ENCODE assay signal across 1 cellular context in the genomic region with DNA sequence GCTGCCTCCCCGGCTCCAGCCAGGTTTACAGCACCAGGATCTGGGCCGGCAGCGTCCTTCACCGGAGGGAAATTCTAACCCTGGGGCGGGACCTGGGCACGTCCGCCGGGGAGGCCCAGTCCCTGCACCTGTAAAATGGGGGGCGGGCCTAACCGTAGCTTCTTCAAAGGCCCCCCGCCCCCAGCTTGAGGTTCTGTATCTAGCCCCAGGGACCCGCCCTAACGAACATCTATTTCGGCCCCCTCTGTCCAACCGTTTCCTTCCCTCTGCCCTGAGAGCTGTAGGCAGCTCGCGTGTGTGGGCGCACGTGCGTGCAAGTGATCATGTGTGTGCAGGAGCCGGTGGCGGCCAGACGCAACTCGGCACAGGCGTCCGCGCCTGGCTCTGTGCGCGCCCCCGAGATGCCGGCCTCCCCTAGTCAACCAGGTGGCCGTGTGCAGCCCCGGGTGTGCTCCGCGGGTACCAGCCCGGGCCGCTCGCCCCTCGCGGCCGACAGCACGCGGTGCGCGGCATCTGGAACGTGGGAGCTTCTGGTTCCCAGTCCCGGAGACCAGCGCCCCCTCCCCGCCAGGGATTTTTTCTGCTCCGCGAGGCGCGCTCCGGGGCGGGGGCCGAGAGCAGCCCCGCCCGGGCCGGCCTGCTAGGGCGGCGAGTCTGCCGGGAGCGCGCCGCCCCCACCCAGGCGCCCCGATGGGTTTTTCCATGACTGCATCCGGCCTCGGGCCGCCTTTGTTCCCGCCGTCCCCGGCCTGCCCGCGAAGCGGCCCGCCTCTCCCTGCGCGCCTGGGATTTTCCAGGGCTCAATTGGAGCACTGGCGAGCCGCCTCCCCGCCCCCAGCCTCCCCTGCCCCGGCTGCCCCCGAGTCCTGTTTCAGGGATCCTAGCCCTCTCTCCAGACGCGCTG.
TF ChIP-seq lines count a peak whose summit lies in the region.

No MANE protein-coding gene starts in this region.

TF ChIP-seq in HepG2, 621 proteins besides CTCF, POLR2A, EP300 and RAD21 (continued from another document and continues in another):
- TF ChIP-seq THAP8 (CRISPR knock-in tag; IDR thresholded peaks at IDR 0.05; ENCODE audit: borderline replicate concordance), result no peak; the same call in 1 of the 2 replicates
- TF ChIP-seq ZNF441 (CRISPR knock-in tag; IDR thresholded peaks at IDR 0.05; ENCODE audit: borderline replicate concordance), result peak; percentile 69; the same call in 1 of the 2 replicates
- no peak for TF ChIP-seq ZFP1 (CRISPR knock-in tag; IDR thresholded peaks at IDR 0.05)
- TF ChIP-seq HNF1A (IDR thresholded peaks at IDR 0.05; ENCODE audit: low read depth), result no peak
- peak; percentile 74 for TF ChIP-seq HNF1A (CRISPR knock-in tag; IDR thresholded peaks at IDR 0.05; ENCODE audit: borderline replicate concordance)
- TF ChIP-seq ZHX2 (IDR thresholded peaks at IDR 0.05; ENCODE audit: low read depth), result no peak; the same call in 1 of the 2 replicates
- no peak; the same call in 1 of the 2 replicates for TF ChIP-seq ZHX2 (CRISPR knock-in tag; IDR thresholded peaks at IDR 0.05; ENCODE audit: borderline replicate concordance)
- TF ChIP-seq, protein P1, sequence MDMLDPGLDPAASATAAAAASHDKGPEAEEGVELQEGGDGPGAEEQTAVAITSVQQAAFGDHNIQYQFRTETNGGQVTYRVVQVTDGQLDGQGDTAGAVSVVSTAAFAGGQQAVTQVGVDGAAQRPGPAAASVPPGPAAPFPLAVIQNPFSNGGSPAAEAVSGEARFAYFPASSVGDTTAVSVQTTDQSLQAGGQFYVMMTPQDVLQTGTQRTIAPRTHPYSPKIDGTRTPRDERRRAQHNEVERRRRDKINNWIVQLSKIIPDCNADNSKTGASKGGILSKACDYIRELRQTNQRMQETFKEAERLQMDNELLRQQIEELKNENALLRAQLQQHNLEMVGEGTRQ (IDR thresholded peaks at IDR 0.05; ENCODE audit: low read depth, low read length), result no peak
- TF ChIP-seq, protein P1 (CRISPR knock-in tag; IDR thresholded peaks at IDR 0.05; ENCODE audit: borderline replicate concordance), result peak; percentile 30; the same call in 1 of the 2 replicates
- no peak for TF ChIP-seq ZC3H4 (CRISPR knock-in tag; IDR thresholded peaks at IDR 0.05; ENCODE audit: borderline replicate concordance)
- TF ChIP-seq FOXM1 (CRISPR knock-in tag; IDR thresholded peaks at IDR 0.05), result peak; percentile 21; the same call in 1 of the 2 replicates
- TF ChIP-seq ATF3 (CRISPR knock-in tag; IDR thresholded peaks at IDR 0.05), result no peak
- TF ChIP-seq ZFYVE20 (CRISPR knock-in tag; IDR thresholded peaks at IDR 0.05; ENCODE audit: borderline replicate concordance, low read depth), result 0 out of 2 replicates have a peak, but pooled peaks have one; percentile 88
- TF ChIP-seq, protein P2, sequence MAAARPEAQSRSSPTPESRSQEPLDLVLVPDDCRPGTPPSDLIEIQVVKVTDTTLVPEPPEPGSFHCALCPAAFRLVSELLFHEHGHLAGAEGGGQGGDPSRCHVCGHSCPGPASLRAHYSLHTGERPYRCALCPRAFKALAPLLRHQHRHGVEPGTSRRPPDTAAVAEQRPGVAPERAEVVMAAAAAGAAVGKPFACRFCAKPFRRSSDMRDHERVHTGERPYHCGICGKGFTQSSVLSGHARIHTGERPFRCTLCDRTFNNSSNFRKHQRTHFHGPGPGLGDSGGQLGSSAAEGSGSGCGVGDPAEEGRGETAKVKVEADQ (CRISPR knock-in tag; IDR thresholded peaks at IDR 0.05; ENCODE audit: borderline replicate concordance), result no peak; the same call in none of the 2 replicates
- 0 out of 2 replicates have a peak, but pooled peaks have one; percentile 8 for TF ChIP-seq PCBP1 (IDR thresholded peaks at IDR 0.05; ENCODE audit: borderline replicate concordance, low read depth, low read length)
- no peak; the same call in 1 of the 2 replicates for TF ChIP-seq ISX (CRISPR knock-in tag; conservative IDR thresholded peaks at IDR 0.05)
- peak; percentile 9 for TF ChIP-seq TEAD3 (CRISPR knock-in tag; optimal IDR thresholded peaks at IDR 0.05; ENCODE audit: borderline replicate concordance)
- TF ChIP-seq ZNF264 (CRISPR knock-in tag; IDR thresholded peaks at IDR 0.05), result no peak
- TF ChIP-seq CSRNP1 (CRISPR knock-in tag; IDR thresholded peaks at IDR 0.05), result peak; percentile 97; the same call in 1 of the 2 replicates
- TF ChIP-seq, protein P3, sequence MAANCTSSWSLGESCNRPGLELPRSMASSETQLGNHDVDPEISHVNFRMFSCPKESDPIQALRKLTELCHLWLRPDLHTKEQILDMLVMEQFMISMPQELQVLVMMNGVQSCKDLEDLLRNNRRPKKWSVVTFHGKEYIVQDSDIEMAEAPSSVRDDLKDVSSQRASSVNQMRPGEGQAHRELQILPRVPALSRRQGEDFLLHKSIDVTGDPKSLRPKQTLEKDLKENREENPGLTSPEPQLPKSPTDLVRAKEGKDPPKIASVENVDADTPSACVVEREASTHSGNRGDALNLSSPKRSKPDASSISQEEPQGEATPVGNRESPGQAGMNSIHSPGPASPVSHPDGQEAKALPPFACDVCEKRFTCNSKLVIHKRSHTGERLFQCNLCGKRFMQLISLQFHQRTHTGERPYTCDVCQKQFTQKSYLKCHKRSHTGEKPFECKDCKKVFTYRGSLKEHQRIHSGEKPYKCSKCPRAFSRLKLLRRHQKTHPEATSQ (CRISPR knock-in tag; IDR thresholded peaks at IDR 0.05; ENCODE audit: borderline replicate concordance), result peak; percentile 22; the same call in 1 of the 2 replicates
- no peak; the same call in 1 of the 2 replicates for TF ChIP-seq ZBTB26 (CRISPR knock-in tag; IDR thresholded peaks at IDR 0.05; ENCODE audit: borderline replicate concordance)
- TF ChIP-seq CHD2 (IDR thresholded peaks at IDR 0.05; ENCODE audit: low read depth, low read length), result no peak; the same call in 1 of the 2 replicates
- TF ChIP-seq GATA4 (IDR thresholded peaks at IDR 0.05; ENCODE audit: borderline replicate concordance, low read depth), result no peak
- no peak for TF ChIP-seq ZNF598 (CRISPR knock-in tag; IDR thresholded peaks at IDR 0.05; ENCODE audit: borderline replicate concordance)
- TF ChIP-seq, protein P4, sequence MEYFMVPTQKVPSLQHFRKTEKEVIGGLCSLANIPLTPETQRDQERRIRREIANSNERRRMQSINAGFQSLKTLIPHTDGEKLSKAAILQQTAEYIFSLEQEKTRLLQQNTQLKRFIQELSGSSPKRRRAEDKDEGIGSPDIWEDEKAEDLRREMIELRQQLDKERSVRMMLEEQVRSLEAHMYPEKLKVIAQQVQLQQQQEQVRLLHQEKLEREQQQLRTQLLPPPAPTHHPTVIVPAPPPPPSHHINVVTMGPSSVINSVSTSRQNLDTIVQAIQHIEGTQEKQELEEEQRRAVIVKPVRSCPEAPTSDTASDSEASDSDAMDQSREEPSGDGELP (IDR thresholded peaks at IDR 0.05; ENCODE audit: borderline replicate concordance, low read depth), result no peak
- TF ChIP-seq ZBTB1 (CRISPR knock-in tag; IDR thresholded peaks at IDR 0.05; ENCODE audit: borderline replicate concordance), result no peak
- TF ChIP-seq ZNF605 (CRISPR knock-in tag; IDR thresholded peaks at IDR 0.05), result peak; percentile 94; the same call in 1 of the 2 replicates
- TF ChIP-seq ZNF431 (CRISPR knock-in tag; IDR thresholded peaks at IDR 0.05; ENCODE audit: borderline replicate concordance, low read depth), result peak; percentile 78
- 0 out of 2 replicates have a peak, but pooled peaks have one; percentile 81 for TF ChIP-seq CHCHD3 (CRISPR knock-in tag; IDR thresholded peaks at IDR 0.05)
